In genomic region chr1:110153407-110153950, GRCh38 we compare ENCODE assay signal across 22 cellular contexts. TPM values are rescaled to one million over a fixed set of nuclear protein-coding genes. Genes with fewer than 3 reads are reported as not detected.
DNase-seq lines count a peak whose midpoint lies in the region; ATAC-seq and TF ChIP-seq lines count a peak whose summit lies in the region.
"Had no signal": no experiment of that assay in that cellular context is flagged by ENCODE, and none has a peak within 500 bp of the region (broad histone marks: within the 10 kb centered on the region; RNA-seq: fewer than 3 reads in every experiment).

No MANE protein-coding gene starts in this region.

- no TSS peak for BruUV-seq in MCF 10A (replicated peaks; lab: Mats Ljungman, UMichigan)

- peak; percentile 35 to 76 for DNase-seq in T47D (ENCODE audit: low read depth in 1 of 2, low spot score in 1 of 2)
- no peak for DNase-seq in MCF 10A (ENCODE audit: unreplicated experiment)
- DNase-seq in osteoblast (ENCODE audit: insufficient read length, low spot score, missing footprints): peak; percentile 62
- no peak for DNase-seq in NCI-H2196 (lab: John Stamatoyannopoulos, UW; ENCODE audit: unreplicated experiment)
- DNase-seq in activated CD4-positive, alpha-beta memory T cell treated with anti-CD3 and anti-CD28 coated beads for 36 hours: no peak
- DNase-seq: 8988T; Calu3; CD4-positive, alpha-beta memory T cell; DMS 273 treated with DMSO at 0.1 percent for 48 hours; DND-41; EL; GM23248 had no signal

- no peak overlapping the region for H3K4me3 Mint-ChIP-seq in MCF 10A (ENCODE audit: unreplicated experiment)
- peak overlapping the region in 3 of 5 experiments; percentile 12 to 70 (median 14) for H3K4me3 Mint-ChIP-seq in brain
- no peak overlapping the region for H3K4me3 Mint-ChIP-seq in activated CD4-positive, alpha-beta memory T cell treated with anti-CD3 and anti-CD28 coated beads for 36 hours
- H3K4me3 Mint-ChIP-seq: CD14-positive monocyte; CD4-positive, alpha-beta memory T cell had no signal

- H3K4me2 ChIP-seq in osteoblast (ENCODE audit: insufficient read depth, low read length): no peak overlapping the region
- H3K4me2 ChIP-seq: BLaER1 had no signal

- no peak overlapping the region for H2AFZ ChIP-seq in osteoblast (ENCODE audit: low read length)
- H2AFZ ChIP-seq: GM23248 had no signal

- no peak for ATAC-seq in HG02981 (IDR thresholded peaks at IDR 0.05; ENCODE audit: unreplicated experiment)

- no peaks in the 10 kb centered on the region for H3K36me3 ChIP-seq in osteoblast (ENCODE audit: insufficient read depth, low read length)
- H3K36me3 ChIP-seq: BLaER1, HAP-1 had no signal

- intact Hi-C loops in MCF 10A (cut with micrococcal nuclease): no loop called here
- intact Hi-C loops in activated CD4-positive, alpha-beta memory T cell treated with anti-CD3 and anti-CD28 coated beads for 36 hours (cut with micrococcal nuclease): no loop called here

- peaks cover 36% of the 10 kb centered on the region for H3K27me3 ChIP-seq in osteoblast (ENCODE audit: insufficient read depth, low read length)

- peaks cover 3% of the 10 kb centered on the region for H4K20me1 ChIP-seq in osteoblast (ENCODE audit: insufficient read depth, low read length)

- in situ Hi-C loops in T47D (cut with HindIII; ENCODE audit: low pct_unique_long_range_greater_than_20kb, low sequenced_read_pairs): no loop called here

- no peak for TF ChIP-seq CTCF in MCF 10A (IDR thresholded peaks at IDR 0.05; ENCODE audit: unreplicated experiment)
- no peak for TF ChIP-seq CTCF in brain (conservative IDR thresholded peaks at IDR 0.05)
- no peak for TF ChIP-seq CTCF in osteoblast (IDR thresholded peaks at IDR 0.05; ENCODE audit: extremely low read depth, low read depth, low read length)

- POLR2A ChIA-PET in MCF 10A (lab: Yijun Ruan, JAX): interaction anchor here (0.6 to 0.7 kb wide), 2 partner anchors 159 to 526 kb away, joined by 3 read pairs; no protein-coding TSS in a partner anchor
- POLR2A ChIA-PET in activated CD4-positive, alpha-beta memory T cell treated with anti-CD3 and anti-CD28 coated beads for 36 hours (lab: Charles Lee): no interaction called here

- H3K9me3 ChIP-seq in osteoblast (ENCODE audit: low read depth, low read length): no peaks in the 10 kb centered on the region
- H3K9me3 ChIP-seq: BLaER1, HAP-1 had no signal

- H3K27ac Mint-ChIP-seq in MCF 10A (ENCODE audit: low read depth, unreplicated experiment) (no peak overlapping the region), brain (peak overlapping the region in 1 of 5 experiments; percentile 74)
- H3K27ac Mint-ChIP-seq in activated CD4-positive, alpha-beta memory T cell treated with anti-CD3 and anti-CD28 coated beads for 36 hours: no peak overlapping the region
- H3K27ac Mint-ChIP-seq: CD14-positive monocyte; CD4-positive, alpha-beta memory T cell had no signal

- H3K4me1 ChIP-seq in osteoblast (ENCODE audit: insufficient read depth, low read length): peaks cover 6% of the 10 kb centered on the region
- H3K4me1 ChIP-seq: HAP-1 had no signal

- CTCF ChIA-PET in MCF 10A (lab: Yijun Ruan, JAX): no interaction called here
- CTCF ChIA-PET in activated CD4-positive, alpha-beta memory T cell treated with anti-CD3 and anti-CD28 coated beads for 36 hours (lab: Charles Lee): interaction anchor here (1.4 kb wide), 1 partner anchor 11 kb away, joined by 3 read pairs; no protein-coding TSS in a partner anchor

- H3K4me1 Mint-ChIP-seq in MCF 10A (ENCODE audit: insufficient read depth, unreplicated experiment) (no peaks in the 10 kb centered on the region), brain (peaks cover 40% of the 10 kb centered on the region)
- peaks cover 3% of the 10 kb centered on the region for H3K4me1 Mint-ChIP-seq in activated CD4-positive, alpha-beta memory T cell treated with anti-CD3 and anti-CD28 coated beads for 36 hours (ENCODE audit: low read depth)
- H3K4me1 Mint-ChIP-seq: CD14-positive monocyte had no signal

- H3K27ac ChIP-seq in osteoblast (ENCODE audit: low read depth, low read length): no peak overlapping the region
- H3K27ac ChIP-seq: BLaER1, GM23248, HL-60 had no signal

- H3K36me3 Mint-ChIP-seq in MCF 10A (ENCODE audit: insufficient read depth, unreplicated experiment) (no peaks in the 10 kb centered on the region), brain (peaks cover 4% of the 10 kb centered on the region)
- H3K36me3 Mint-ChIP-seq in activated CD4-positive, alpha-beta memory T cell treated with anti-CD3 and anti-CD28 coated beads for 36 hours: no peaks in the 10 kb centered on the region
- H3K36me3 Mint-ChIP-seq: CD14-positive monocyte had no signal

- H3K4me3 ChIP-seq in osteoblast (ENCODE audit: insufficient read depth, low read length): no peak overlapping the region
- H3K4me3 ChIP-seq: BLaER1, GM23248, HAP-1 had no signal

- no peaks in the 10 kb centered on the region for H3K9me3 Mint-ChIP-seq in MCF 10A (ENCODE audit: unreplicated experiment)
- H3K9me3 Mint-ChIP-seq in brain: peaks cover 0 to 4% (median 2%) of the 10 kb centered on the region in 5 experiments
- no peaks in the 10 kb centered on the region for H3K9me3 Mint-ChIP-seq in activated CD4-positive, alpha-beta memory T cell treated with anti-CD3 and anti-CD28 coated beads for 36 hours

- H3K79me2 ChIP-seq in osteoblast (ENCODE audit: insufficient read depth, low read length): no peaks in the 10 kb centered on the region

- H3K27me3 Mint-ChIP-seq in MCF 10A (ENCODE audit: insufficient read depth, unreplicated experiment) (peaks cover 46% of the 10 kb centered on the region), brain (peaks cover 71% of the 10 kb centered on the region)
- H3K27me3 Mint-ChIP-seq in activated CD4-positive, alpha-beta memory T cell treated with anti-CD3 and anti-CD28 coated beads for 36 hours: peaks cover 63% of the 10 kb centered on the region

RNA-seq across cellular contexts. Expression of gene SLC6A17, which starts 3.2 kb away (rescaled TPM):
- total RNA-seq in MCF 10A (2022) (0.20 TPM in 1 of 2 replicates, not detected in the other), osteoblast (under 0.01 and 0.29 TPM in 2 replicates)
- polyA plus RNA-seq in brain (ENCODE audit: insufficient read depth, low read depth, low replicate concordance): 32.8 TPM
- total RNA-seq in activated CD4-positive, alpha-beta memory T cell treated with anti-CD3 and anti-CD28 coated beads for 36 hours: under 1 TPM; 0.02 to 0.07 TPM
- total RNA-seq: A673; CD4-positive, alpha-beta memory T cell; HT1080 had no signal
- polyA plus RNA-seq: CD14-positive monocyte; CD4-positive, alpha-beta memory T cell had no signal

RNA-seq across cellular contexts. Expression of gene UBL4B, which starts 41.2 kb away (rescaled TPM):
- total RNA-seq in MCF 10A (2022) (not detected in 2 replicates), osteoblast (1.1 and 1.8 TPM in 2 replicates)
- 4.9 TPM for polyA plus RNA-seq in brain (ENCODE audit: insufficient read depth, low read depth, low replicate concordance)
- total RNA-seq in activated CD4-positive, alpha-beta memory T cell treated with anti-CD3 and anti-CD28 coated beads for 36 hours: not detected
- total RNA-seq: A673; Calu3; CD4-positive, alpha-beta memory T cell; GM23248; H4; HT1080 had no signal
- polyA plus RNA-seq: AG04450; CD14-positive monocyte; CD4-positive, alpha-beta memory T cell; GM23248 had no signal

RNA-seq across cellular contexts. Expression of gene KCNC4, which starts 56.6 kb away (rescaled TPM):
- 1.1 and 1.3 TPM in 2 replicates for total RNA-seq in MCF 10A (2022)
- polyA plus RNA-seq in brain (ENCODE audit: insufficient read depth, low read depth, low replicate concordance): 7.4 TPM
- 1.4 and 1.5 TPM in 2 replicates for total RNA-seq in osteoblast
- total RNA-seq in activated CD4-positive, alpha-beta memory T cell treated with anti-CD3 and anti-CD28 coated beads for 36 hours: 10 to 100 TPM; 15.0 to 15.1 TPM

Comparison
In these comparisons a context has a peak if more than half of its experiments do, and no peak if none do; other contexts are left out.
1. DNase-seq: peak in T47D (2 of 2) and osteoblast (single experiment); none in MCF 10A (single experiment), NCI-H2196 (single experiment) and activated CD4-positive, alpha-beta memory T cell treated with anti-CD3 and anti-CD28 coated beads for 36 hours (single experiment).
2. H3K4me3 Mint-ChIP-seq: peak in brain (3 of 5); none in MCF 10A (single experiment) and activated CD4-positive, alpha-beta memory T cell treated with anti-CD3 and anti-CD28 coated beads for 36 hours (single experiment).